ENCODE assay signal across 2 cellular contexts in the genomic region with DNA sequence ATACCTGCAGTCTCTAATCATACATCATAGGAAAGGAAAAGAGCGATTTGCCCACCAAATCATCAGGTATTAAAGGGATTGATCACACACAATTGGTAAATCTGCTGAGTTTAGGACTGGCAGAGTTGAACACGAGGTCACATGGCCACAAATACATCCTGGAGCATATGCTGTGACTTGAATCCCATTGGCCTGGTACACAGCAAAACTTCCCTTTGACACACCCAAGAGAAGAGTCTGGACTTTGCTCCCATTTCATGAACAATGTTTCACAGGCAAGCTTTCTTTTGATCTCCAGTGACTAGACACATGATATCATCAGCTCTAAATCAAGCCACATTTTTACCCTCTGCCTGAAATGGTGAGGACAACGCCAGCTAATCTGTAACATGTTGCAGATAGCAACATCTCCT.
TF ChIP-seq lines count a peak whose summit lies in the region.

No MANE protein-coding gene starts in this region.

TF ChIP-seq in HCT116, 20 proteins besides CTCF, POLR2A, EP300 and RAD21:
- TF ChIP-seq EZH2 (IDR thresholded peaks at IDR 0.05), result no peak
- no peak for TF ChIP-seq CEBPB (IDR thresholded peaks at IDR 0.05; ENCODE audit: low read depth)
- TF ChIP-seq ZFX (IDR thresholded peaks at IDR 0.05), result no peak
- no peak for TF ChIP-seq EGR1 (IDR thresholded peaks at IDR 0.05; ENCODE audit: low read depth)
- TF ChIP-seq, protein P1, sequence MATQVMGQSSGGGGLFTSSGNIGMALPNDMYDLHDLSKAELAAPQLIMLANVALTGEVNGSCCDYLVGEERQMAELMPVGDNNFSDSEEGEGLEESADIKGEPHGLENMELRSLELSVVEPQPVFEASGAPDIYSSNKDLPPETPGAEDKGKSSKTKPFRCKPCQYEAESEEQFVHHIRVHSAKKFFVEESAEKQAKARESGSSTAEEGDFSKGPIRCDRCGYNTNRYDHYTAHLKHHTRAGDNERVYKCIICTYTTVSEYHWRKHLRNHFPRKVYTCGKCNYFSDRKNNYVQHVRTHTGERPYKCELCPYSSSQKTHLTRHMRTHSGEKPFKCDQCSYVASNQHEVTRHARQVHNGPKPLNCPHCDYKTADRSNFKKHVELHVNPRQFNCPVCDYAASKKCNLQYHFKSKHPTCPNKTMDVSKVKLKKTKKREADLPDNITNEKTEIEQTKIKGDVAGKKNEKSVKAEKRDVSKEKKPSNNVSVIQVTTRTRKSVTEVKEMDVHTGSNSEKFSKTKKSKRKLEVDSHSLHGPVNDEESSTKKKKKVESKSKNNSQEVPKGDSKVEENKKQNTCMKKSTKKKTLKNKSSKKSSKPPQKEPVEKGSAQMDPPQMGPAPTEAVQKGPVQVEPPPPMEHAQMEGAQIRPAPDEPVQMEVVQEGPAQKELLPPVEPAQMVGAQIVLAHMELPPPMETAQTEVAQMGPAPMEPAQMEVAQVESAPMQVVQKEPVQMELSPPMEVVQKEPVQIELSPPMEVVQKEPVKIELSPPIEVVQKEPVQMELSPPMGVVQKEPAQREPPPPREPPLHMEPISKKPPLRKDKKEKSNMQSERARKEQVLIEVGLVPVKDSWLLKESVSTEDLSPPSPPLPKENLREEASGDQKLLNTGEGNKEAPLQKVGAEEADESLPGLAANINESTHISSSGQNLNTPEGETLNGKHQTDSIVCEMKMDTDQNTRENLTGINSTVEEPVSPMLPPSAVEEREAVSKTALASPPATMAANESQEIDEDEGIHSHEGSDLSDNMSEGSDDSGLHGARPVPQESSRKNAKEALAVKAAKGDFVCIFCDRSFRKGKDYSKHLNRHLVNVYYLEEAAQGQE (IDR thresholded peaks at IDR 0.05; ENCODE audit: low read depth), result no peak
- TF ChIP-seq TCF7L2 (IDR thresholded peaks at IDR 0.05; ENCODE audit: borderline replicate concordance, extremely low read depth, insufficient read depth, insufficient read length), result no peak
- no peak for TF ChIP-seq SP1 (IDR thresholded peaks at IDR 0.05; ENCODE audit: low read depth)
- no peak for TF ChIP-seq POLR2AphosphoS5 (IDR thresholded peaks at IDR 0.05; ENCODE audit: low read depth, low read length)
- no peak for TF ChIP-seq ELF1 (IDR thresholded peaks at IDR 0.05; ENCODE audit: borderline replicate concordance, low read depth)
- no peak for TF ChIP-seq SIN3A (IDR thresholded peaks at IDR 0.05; ENCODE audit: low read depth)
- TF ChIP-seq, protein P2, sequence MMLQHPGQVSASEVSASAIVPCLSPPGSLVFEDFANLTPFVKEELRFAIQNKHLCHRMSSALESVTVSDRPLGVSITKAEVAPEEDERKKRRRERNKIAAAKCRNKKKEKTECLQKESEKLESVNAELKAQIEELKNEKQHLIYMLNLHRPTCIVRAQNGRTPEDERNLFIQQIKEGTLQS (IDR thresholded peaks at IDR 0.05), result no peak
- no peak for TF ChIP-seq ZNF274 (IDR thresholded peaks at IDR 0.05; ENCODE audit: low read depth, low read length)
- no peak for TF ChIP-seq FOSL1 (IDR thresholded peaks at IDR 0.05; ENCODE audit: low read depth)
- TF ChIP-seq JUND (IDR thresholded peaks at IDR 0.05), result no peak
- no peak for TF ChIP-seq CBX3 (IDR thresholded peaks at IDR 0.05; ENCODE audit: low read depth)
- TF ChIP-seq, protein P3, sequence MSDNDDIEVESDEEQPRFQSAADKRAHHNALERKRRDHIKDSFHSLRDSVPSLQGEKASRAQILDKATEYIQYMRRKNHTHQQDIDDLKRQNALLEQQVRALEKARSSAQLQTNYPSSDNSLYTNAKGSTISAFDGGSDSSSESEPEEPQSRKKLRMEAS (IDR thresholded peaks at IDR 0.05), result no peak

TF ChIP-seq in GM12878, 131 proteins besides CTCF, POLR2A, EP300 and RAD21:
- TF ChIP-seq IKZF2 (IDR thresholded peaks at IDR 0.05) (peak in 1 of 2 experiments; percentile 34; a peak in 2 of 4 replicates), SMAD5 (IDR thresholded peaks at IDR 0.05; ENCODE audit: low read depth) (no peak), ATF7 (IDR thresholded peaks at IDR 0.05; ENCODE audit: low read depth) (peak; percentile 23; the same call in 1 of the 2 replicates), RAD51 (IDR thresholded peaks at IDR 0.05) (peak; percentile 59; the same call in 1 of the 2 replicates), TAF1 (IDR thresholded peaks at IDR 0.05; ENCODE audit: borderline replicate concordance, low read depth, low read length) (no peak), NBN (IDR thresholded peaks at IDR 0.05) (no peak), IKZF1 (conservative IDR thresholded peaks at IDR 0.05) (peak; percentile 14; the same call in 1 of the 2 replicates), PAX8 (IDR thresholded peaks at IDR 0.05) (no peak), MTA2 (IDR thresholded peaks at IDR 0.05; ENCODE audit: low read depth) (0 out of 2 replicates have a peak, but pooled peaks have one; percentile 21), NFXL1 (IDR thresholded peaks at IDR 0.05; ENCODE audit: borderline replicate concordance) (no peak)
- TF ChIP-seq, protein P4, sequence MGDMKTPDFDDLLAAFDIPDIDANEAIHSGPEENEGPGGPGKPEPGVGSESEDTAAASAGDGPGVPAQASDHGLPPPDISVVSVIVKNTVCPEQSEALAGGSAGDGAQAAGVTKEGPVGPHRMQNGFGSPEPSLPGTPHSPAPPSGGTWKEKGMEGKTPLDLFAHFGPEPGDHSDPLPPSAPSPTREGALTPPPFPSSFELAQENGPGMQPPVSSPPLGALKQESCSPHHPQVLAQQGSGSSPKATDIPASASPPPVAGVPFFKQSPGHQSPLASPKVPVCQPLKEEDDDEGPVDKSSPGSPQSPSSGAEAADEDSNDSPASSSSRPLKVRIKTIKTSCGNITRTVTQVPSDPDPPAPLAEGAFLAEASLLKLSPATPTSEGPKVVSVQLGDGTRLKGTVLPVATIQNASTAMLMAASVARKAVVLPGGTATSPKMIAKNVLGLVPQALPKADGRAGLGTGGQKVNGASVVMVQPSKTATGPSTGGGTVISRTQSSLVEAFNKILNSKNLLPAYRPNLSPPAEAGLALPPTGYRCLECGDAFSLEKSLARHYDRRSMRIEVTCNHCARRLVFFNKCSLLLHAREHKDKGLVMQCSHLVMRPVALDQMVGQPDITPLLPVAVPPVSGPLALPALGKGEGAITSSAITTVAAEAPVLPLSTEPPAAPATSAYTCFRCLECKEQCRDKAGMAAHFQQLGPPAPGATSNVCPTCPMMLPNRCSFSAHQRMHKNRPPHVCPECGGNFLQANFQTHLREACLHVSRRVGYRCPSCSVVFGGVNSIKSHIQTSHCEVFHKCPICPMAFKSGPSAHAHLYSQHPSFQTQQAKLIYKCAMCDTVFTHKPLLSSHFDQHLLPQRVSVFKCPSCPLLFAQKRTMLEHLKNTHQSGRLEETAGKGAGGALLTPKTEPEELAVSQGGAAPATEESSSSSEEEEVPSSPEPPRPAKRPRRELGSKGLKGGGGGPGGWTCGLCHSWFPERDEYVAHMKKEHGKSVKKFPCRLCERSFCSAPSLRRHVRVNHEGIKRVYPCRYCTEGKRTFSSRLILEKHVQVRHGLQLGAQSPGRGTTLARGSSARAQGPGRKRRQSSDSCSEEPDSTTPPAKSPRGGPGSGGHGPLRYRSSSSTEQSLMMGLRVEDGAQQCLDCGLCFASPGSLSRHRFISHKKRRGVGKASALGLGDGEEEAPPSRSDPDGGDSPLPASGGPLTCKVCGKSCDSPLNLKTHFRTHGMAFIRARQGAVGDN (IDR thresholded peaks at IDR 0.05), result peak; percentile 68; the same call in 1 of the 2 replicates
- TF ChIP-seq, protein P5, sequence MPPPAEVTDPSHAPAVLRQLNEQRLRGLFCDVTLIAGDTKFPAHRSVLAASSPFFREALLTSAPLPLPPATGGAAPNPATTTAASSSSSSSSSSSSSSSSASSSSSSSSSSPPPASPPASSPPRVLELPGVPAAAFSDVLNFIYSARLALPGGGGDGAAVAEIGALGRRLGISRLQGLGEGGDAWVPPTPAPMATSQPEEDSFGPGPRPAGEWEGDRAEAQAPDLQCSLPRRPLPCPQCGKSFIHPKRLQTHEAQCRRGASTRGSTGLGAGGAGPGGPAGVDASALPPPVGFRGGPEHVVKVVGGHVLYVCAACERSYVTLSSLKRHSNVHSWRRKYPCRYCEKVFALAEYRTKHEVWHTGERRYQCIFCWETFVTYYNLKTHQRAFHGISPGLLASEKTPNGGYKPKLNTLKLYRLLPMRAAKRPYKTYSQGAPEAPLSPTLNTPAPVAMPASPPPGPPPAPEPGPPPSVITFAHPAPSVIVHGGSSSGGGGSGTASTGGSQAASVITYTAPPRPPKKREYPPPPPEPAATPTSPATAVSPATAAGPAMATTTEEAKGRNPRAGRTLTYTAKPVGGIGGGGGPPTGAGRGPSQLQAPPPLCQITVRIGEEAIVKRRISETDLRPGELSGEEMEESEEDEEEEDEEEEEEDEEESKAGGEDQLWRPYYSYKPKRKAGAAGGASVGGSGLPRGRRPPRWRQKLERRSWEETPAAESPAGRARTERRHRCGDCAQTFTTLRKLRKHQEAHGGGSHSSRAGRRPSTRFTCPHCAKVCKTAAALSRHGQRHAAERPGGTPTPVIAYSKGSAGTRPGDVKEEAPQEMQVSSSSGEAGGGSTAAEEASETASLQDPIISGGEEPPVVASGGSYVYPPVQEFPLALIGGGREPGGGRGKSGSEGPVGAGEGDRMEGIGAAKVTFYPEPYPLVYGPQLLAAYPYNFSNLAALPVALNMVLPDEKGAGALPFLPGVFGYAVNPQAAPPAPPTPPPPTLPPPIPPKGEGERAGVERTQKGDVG (CRISPR knock-in tag; IDR thresholded peaks at IDR 0.05), result no peak
- TF ChIP-seq, protein P6, sequence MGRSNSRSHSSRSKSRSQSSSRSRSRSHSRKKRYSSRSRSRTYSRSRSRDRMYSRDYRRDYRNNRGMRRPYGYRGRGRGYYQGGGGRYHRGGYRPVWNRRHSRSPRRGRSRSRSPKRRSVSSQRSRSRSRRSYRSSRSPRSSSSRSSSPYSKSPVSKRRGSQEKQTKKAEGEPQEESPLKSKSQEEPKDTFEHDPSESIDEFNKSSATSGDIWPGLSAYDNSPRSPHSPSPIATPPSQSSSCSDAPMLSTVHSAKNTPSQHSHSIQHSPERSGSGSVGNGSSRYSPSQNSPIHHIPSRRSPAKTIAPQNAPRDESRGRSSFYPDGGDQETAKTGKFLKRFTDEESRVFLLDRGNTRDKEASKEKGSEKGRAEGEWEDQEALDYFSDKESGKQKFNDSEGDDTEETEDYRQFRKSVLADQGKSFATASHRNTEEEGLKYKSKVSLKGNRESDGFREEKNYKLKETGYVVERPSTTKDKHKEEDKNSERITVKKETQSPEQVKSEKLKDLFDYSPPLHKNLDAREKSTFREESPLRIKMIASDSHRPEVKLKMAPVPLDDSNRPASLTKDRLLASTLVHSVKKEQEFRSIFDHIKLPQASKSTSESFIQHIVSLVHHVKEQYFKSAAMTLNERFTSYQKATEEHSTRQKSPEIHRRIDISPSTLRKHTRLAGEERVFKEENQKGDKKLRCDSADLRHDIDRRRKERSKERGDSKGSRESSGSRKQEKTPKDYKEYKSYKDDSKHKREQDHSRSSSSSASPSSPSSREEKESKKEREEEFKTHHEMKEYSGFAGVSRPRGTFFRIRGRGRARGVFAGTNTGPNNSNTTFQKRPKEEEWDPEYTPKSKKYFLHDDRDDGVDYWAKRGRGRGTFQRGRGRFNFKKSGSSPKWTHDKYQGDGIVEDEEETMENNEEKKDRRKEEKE (IDR thresholded peaks at IDR 0.05), result no peak
- TF ChIP-seq, protein P7, sequence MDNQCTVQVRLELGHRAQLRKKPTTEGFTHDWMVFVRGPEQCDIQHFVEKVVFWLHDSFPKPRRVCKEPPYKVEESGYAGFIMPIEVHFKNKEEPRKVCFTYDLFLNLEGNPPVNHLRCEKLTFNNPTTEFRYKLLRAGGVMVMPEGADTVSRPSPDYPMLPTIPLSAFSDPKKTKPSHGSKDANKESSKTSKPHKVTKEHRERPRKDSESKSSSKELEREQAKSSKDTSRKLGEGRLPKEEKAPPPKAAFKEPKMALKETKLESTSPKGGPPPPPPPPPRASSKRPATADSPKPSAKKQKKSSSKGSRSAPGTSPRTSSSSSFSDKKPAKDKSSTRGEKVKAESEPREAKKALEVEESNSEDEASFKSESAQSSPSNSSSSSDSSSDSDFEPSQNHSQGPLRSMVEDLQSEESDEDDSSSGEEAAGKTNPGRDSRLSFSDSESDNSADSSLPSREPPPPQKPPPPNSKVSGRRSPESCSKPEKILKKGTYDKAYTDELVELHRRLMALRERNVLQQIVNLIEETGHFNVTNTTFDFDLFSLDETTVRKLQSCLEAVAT (IDR thresholded peaks at IDR 0.05), result no peak
- TF ChIP-seq, protein P8, sequence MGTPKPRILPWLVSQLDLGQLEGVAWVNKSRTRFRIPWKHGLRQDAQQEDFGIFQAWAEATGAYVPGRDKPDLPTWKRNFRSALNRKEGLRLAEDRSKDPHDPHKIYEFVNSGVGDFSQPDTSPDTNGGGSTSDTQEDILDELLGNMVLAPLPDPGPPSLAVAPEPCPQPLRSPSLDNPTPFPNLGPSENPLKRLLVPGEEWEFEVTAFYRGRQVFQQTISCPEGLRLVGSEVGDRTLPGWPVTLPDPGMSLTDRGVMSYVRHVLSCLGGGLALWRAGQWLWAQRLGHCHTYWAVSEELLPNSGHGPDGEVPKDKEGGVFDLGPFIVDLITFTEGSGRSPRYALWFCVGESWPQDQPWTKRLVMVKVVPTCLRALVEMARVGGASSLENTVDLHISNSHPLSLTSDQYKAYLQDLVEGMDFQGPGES (IDR thresholded peaks at IDR 0.05), result no peak
